ENCODE assay signal across 13 cellular contexts in genomic region chr22:42977574-42977973, GRCh38. TPM values are rescaled to one million over a fixed set of nuclear protein-coding genes. Genes with fewer than 3 reads are reported as not detected.
DNase-seq lines count a peak whose midpoint lies in the region; ATAC-seq and TF ChIP-seq lines count a peak whose summit lies in the region.
"Had no signal": no experiment of that assay in that cellular context is flagged by ENCODE, and none has a peak within 500 bp of the region (broad histone marks: within the 10 kb centered on the region; RNA-seq: fewer than 3 reads in every experiment).

No MANE protein-coding gene starts in this region.

- H3K27me3 ChIP-seq in Panc1 (ENCODE audit: control insufficient read depth, insufficient read depth, low read length) = no peaks in the 10 kb centered on the region
- H3K27me3 ChIP-seq in esophagus squamous epithelium = no peaks in the 10 kb centered on the region
- H3K27me3 ChIP-seq in spleen (replicated peaks in 1 of 7) = no peaks in the 10 kb centered on the region
- H3K27me3 ChIP-seq: SJSA1 had no signal

- H3K27ac ChIP-seq in HEK293 (ENCODE audit: extremely low read depth, low read depth, low read length) (no peak overlapping the region), Panc1 (ENCODE audit: low read length) (no peak overlapping the region), esophagus squamous epithelium (peak overlapping the region in 3 of 4 donors; percentile 45 to 76 (median 68)), spleen (peak overlapping the region in 7 of 8 donors; percentile 7 to 80 (median 49))
- H3K27ac ChIP-seq: SJSA1 had no signal

- no peak for DNase-seq in Panc1 (ENCODE audit: low read depth, low spot score)
- no peak for DNase-seq in esophagus squamous epithelium (lab: John Stamatoyannopoulos, UW)
- DNase-seq in spleen = no peak
- DNase-seq in NCI-H2029 treated with DMSO at 0.1 percent for 48 hours (lab: John Stamatoyannopoulos, UW) = no peak
- DNase-seq in DMS 273 treated with DMSO at 0.1 percent for 48 hours (lab: John Stamatoyannopoulos, UW) = no peak
- DNase-seq: activated CD4-positive, alpha-beta T cell treated with anti-CD3 and anti-CD28 coated beads for 48 hours; activated effector memory CD4-positive, alpha-beta T cell treated with anti-CD3 and anti-CD28 coated beads, Interleukin-2, amount 50 U/mL, for 16 hours; NCI-H226; stimulated activated CD4-positive, alpha-beta T cell treated with anti-CD3 and anti-CD28 coated beads, Interleukin-4, amount 100 ng/mL, for 24 hours had no signal

- CTCF ChIA-PET in HEK293 (lab: Yijun Ruan, JAX) (interaction anchor here (0.7 kb wide), 1 partner anchor 10 kb away, joined by 3 read pairs; no protein-coding TSS in a partner anchor), Panc1 (lab: Charles Lee) (no interaction called here)

- no peaks in the 10 kb centered on the region for H3K9me3 ChIP-seq in HEK293 (ENCODE audit: control insufficient read depth, insufficient read depth, low read depth, low read length)
- H3K9me3 ChIP-seq in Panc1 (ENCODE audit: control insufficient read depth, insufficient read depth, low read depth, low read length) = no peaks in the 10 kb centered on the region
- no peaks in the 10 kb centered on the region for H3K9me3 ChIP-seq in esophagus squamous epithelium
- H3K9me3 ChIP-seq in spleen = no peaks in the 10 kb centered on the region
- H3K9me3 ChIP-seq: SJSA1 had no signal

- TF ChIP-seq POLR2A in esophagus squamous epithelium (IDR thresholded peaks at IDR 0.05) = no peak
- TF ChIP-seq POLR2A in spleen (IDR thresholded peaks at IDR 0.05) = no peak

- TF ChIP-seq CTCF in HEK293 (tag by site-specific recombination; IDR thresholded peaks at IDR 0.05) = no peak
- no peak for TF ChIP-seq CTCF in Panc1 (IDR thresholded peaks at IDR 0.05)
- no peak for TF ChIP-seq CTCF in esophagus squamous epithelium (IDR thresholded peaks at IDR 0.05)
- no peak for TF ChIP-seq CTCF in spleen (IDR thresholded peaks at IDR 0.05 in 8 of 11, conservative IDR thresholded peaks at IDR 0.05 in 3 of 11)

- in situ Hi-C loops in Panc1 (cut with HindIII; ENCODE audit: low pct_unique_long_range_greater_than_20kb, low sequenced_read_pairs) = no loop called here

- ATAC-seq in Panc1 = no peak
- ATAC-seq in esophagus mucosa = no peak
- ATAC-seq: HCT116 had no signal

- no peaks in the 10 kb centered on the region for H3K36me3 ChIP-seq in HEK293 (ENCODE audit: control insufficient read depth in 2 of 2, insufficient read depth in 1 of 2, low read length in 2 of 2)
- H3K36me3 ChIP-seq in Panc1 (ENCODE audit: control insufficient read depth, insufficient read depth, low read length) = no peaks in the 10 kb centered on the region
- H3K36me3 ChIP-seq in esophagus squamous epithelium = no peaks in the 10 kb centered on the region
- H3K36me3 ChIP-seq in spleen = no peaks in the 10 kb centered on the region

- H3K4me1 ChIP-seq in HEK293 (ENCODE audit: control insufficient read depth, insufficient read depth, low read length) (0 out of 2 replicates have a peak, but pooled peaks cover 6% of the 10 kb centered on the region), Panc1 (ENCODE audit: control insufficient read depth, insufficient read depth, low read length) (peaks cover 16% of the 10 kb centered on the region), esophagus squamous epithelium (peaks cover 19 to 68% (median 43%) of the 10 kb centered on the region in 3 donors), spleen (peaks cover 8 to 71% (median 49%) of the 10 kb centered on the region in 6 donors)

- H3K4me3 ChIP-seq in HEK293 (ENCODE audit: low read depth, low read length) (no peak overlapping the region), Panc1 (ENCODE audit: low read depth in 2 of 2, low read length in 2 of 2) (no peak overlapping the region), esophagus squamous epithelium (no peak overlapping the region), spleen (peak overlapping the region in 1 of 8 donors; percentile 18)
- H3K4me3 ChIP-seq: SJSA1 had no signal

- intact Hi-C loops in Panc1 (cut with micrococcal nuclease; ENCODE audit: unreplicated experiment) (no loop called here), esophagus squamous epithelium (cut with DNase I) (no loop called here), spleen (cut with DNase I; ENCODE audit: low total_unique reads) (no loop called here)

- POLR2A ChIA-PET in HEK293 (lab: Yijun Ruan, JAX) (interaction anchor here (1.0 kb wide), 1 partner anchor 37 kb away, joined by 3 read pairs; the partner anchor contains the start of gene PACSIN2), Panc1 (lab: Charles Lee) (no interaction called here)

- 73 to 77% methylated on average over 6 of the region's 6 CpGs for WGBS in esophagus squamous epithelium, 2 donors
- 37 to 64% (median 50%) methylated on average over 6 of the region's 6 CpGs for WGBS in spleen, 5 donors

- TSS peak; percentile 23 for BruUV-seq in Panc1 (replicated peaks; lab: Mats Ljungman, UMichigan)

TF ChIP-seq in HEK293, 187 proteins besides CTCF, POLR2A, EP300 and RAD21:
- TF ChIP-seq, protein P1, sequence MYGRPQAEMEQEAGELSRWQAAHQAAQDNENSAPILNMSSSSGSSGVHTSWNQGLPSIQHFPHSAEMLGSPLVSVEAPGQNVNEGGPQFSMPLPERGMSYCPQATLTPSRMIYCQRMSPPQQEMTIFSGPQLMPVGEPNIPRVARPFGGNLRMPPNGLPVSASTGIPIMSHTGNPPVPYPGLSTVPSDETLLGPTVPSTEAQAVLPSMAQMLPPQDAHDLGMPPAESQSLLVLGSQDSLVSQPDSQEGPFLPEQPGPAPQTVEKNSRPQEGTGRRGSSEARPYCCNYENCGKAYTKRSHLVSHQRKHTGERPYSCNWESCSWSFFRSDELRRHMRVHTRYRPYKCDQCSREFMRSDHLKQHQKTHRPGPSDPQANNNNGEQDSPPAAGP (tag by site-specific recombination; IDR thresholded peaks at IDR 0.05) = no peak
- TF ChIP-seq GLIS1 (tag by site-specific recombination; IDR thresholded peaks at IDR 0.05) = 0 out of 2 replicates have a peak, but pooled peaks have one; percentile 22

RNA-seq across cellular contexts. Expression of gene PACSIN2, which starts 37.4 kb away (rescaled TPM):
- 60.2 TPM for total RNA-seq in Panc1 (2021; ENCODE audit: unreplicated experiment)
- 76.9 TPM for polyA plus RNA-seq in Panc1 (2012; ENCODE audit: insufficient read length)
- total RNA-seq in esophagus squamous epithelium = 10 to 100 TPM; 25.8 to 46.0 (median 27.8) TPM
- total RNA-seq in spleen = 10 to 100 TPM; 48.0 to 98.1 (median 78.2) TPM
- polyA plus RNA-seq in spleen = 10 to 100 TPM; 24.2 to 38.0 (median 25.1) TPM
- total RNA-seq in esophagus mucosa = 29.7 TPM

Comparison
In these comparisons a context has a peak if more than half of its experiments do, and no peak if none do; other contexts are left out.
1. H3K27ac ChIP-seq: peak in esophagus squamous epithelium (3 of 4) and spleen (7 of 8); none in HEK293 (single experiment) and Panc1 (single experiment).